Comparison of ENCODE assay signal across 14 cellular contexts in the genomic region with DNA sequence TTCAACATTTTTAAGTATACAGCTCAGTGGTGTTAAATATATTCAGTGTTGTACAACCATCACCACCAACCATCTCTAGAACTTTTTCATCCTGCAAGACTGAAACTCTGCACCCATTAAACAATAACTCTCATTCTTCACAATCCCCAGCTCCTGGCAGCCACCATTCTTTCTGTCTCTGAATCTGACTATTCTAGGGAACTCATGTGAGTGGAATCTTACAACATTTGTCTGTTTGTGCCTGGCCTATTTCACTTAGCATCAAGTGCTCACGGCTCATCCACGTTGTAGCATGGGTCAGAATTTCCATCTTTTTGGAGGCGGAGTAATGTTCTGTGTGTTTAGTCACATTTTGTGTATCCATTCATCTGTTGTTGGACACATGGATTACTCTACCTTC. TPM values are rescaled to one million over a fixed set of nuclear protein-coding genes. Genes with fewer than 3 reads are reported as not detected.
DNase-seq lines count a peak whose midpoint lies in the region; ATAC-seq and TF ChIP-seq lines count a peak whose summit lies in the region.
"Had no signal": no experiment of that assay in that cellular context is flagged by ENCODE, and none has a peak within 500 bp of the region (broad histone marks: within the 10 kb centered on the region; RNA-seq: fewer than 3 reads in every experiment).

No MANE protein-coding gene starts in this region.

- H2BK5ac ChIP-seq in mesenchymal stem cell (ENCODE audit: low read depth, low read length, poor library complexity, severe bottlenecking) = no peak overlapping the region

- TF ChIP-seq CTCF in GM20000 (IDR thresholded peaks at IDR 0.05; ENCODE audit: extremely low read depth, missing control alignments) (no peak), mesothelial cell of epicardium (IDR thresholded peaks at IDR 0.05; ENCODE audit: unreplicated experiment) (no peak)

- H3K27me3 Mint-ChIP-seq in activated T-cell treated with anti-CD3 and anti-CD28 coated beads, Interleukin-2, amount 50 U/mL, for 72 hours (ENCODE audit: low read depth) = no peaks in the 10 kb centered on the region
- no peaks in the 10 kb centered on the region for H3K27me3 Mint-ChIP-seq in mesothelial cell of epicardium (ENCODE audit: low read depth)
- H3K27me3 Mint-ChIP-seq: central memory CD8-positive, alpha-beta T cell had no signal

- no peak overlapping the region for H3K4ac ChIP-seq in mesenchymal stem cell (ENCODE audit: low read depth in 1 of 2, low read length in 2 of 2)

- no peak for DNase-seq in activated T-cell treated with anti-CD3 and anti-CD28 coated beads, Interleukin-2, amount 50 U/mL, for 72 hours
- no peak for DNase-seq in activated T-cell treated with anti-CD3 and anti-CD28 coated beads, Interleukin-2, amount 50 U/mL, for 1 hour
- peak; percentile 58 for DNase-seq in amniotic epithelial cell (ENCODE audit: low read depth)
- DNase-seq in mesenchymal stem cell = peak; percentile 74
- DNase-seq in central memory CD4-positive, alpha-beta T cell = no peak
- DNase-seq in GM20000 (ENCODE audit: low spot score) = no peak
- DNase-seq in mesothelial cell of epicardium (ENCODE audit: low spot score in 2 of 2, unreplicated experiment in 2 of 2) = no peak
- DNase-seq: activated naive CD4-positive, alpha-beta T cell; COR-L47; NCI-H1694 had no signal

- H3K18ac ChIP-seq in mesenchymal stem cell (ENCODE audit: low read depth in 1 of 2, low read length in 2 of 2) = no peak overlapping the region

- no peak overlapping the region for H3K14ac ChIP-seq in mesenchymal stem cell (ENCODE audit: low read length in 2 of 2)

- H3K9ac ChIP-seq in mesenchymal stem cell (ENCODE audit: low read length) = no peak overlapping the region

- no peaks in the 10 kb centered on the region for H3K9me3 Mint-ChIP-seq in activated T-cell treated with anti-CD3 and anti-CD28 coated beads, Interleukin-2, amount 50 U/mL, for 72 hours
- H3K9me3 Mint-ChIP-seq in mesothelial cell of epicardium = no peaks in the 10 kb centered on the region
- H3K9me3 Mint-ChIP-seq: central memory CD8-positive, alpha-beta T cell had no signal

- WGBS in mesenchymal stem cell = 77% methylated on average over 3 of the region's 3 CpGs

- H2BK12ac ChIP-seq in mesenchymal stem cell (ENCODE audit: low read length in 2 of 2) = no peak overlapping the region

- peaks cover 5 to 15% of the 10 kb centered on the region in 2 donors for H3K36me3 Mint-ChIP-seq in activated T-cell treated with anti-CD3 and anti-CD28 coated beads, Interleukin-2, amount 50 U/mL, for 72 hours (ENCODE audit: insufficient read depth in 2 of 2)
- H3K36me3 Mint-ChIP-seq in mesothelial cell of epicardium = peaks cover 3% of the 10 kb centered on the region

- no peak for ATAC-seq in activated T-cell treated with anti-CD3 and anti-CD28 coated beads, Interleukin-2, amount 50 U/mL, for 72 hours (replicated peaks in 1 of 2)

- no peaks in the 10 kb centered on the region for H3K9me3 ChIP-seq in mesenchymal stem cell (ENCODE audit: control insufficient read depth, low read length)
- H3K9me3 ChIP-seq: SJSA1 had no signal

- H3K23ac ChIP-seq in mesenchymal stem cell (ENCODE audit: low read length in 2 of 2) = no peak overlapping the region

- H2AK5ac ChIP-seq in mesenchymal stem cell (ENCODE audit: low read length, severe bottlenecking) = no peak overlapping the region

- H2BK15ac ChIP-seq in mesenchymal stem cell (ENCODE audit: low read depth, poor library complexity, severe bottlenecking) = no peak overlapping the region

- H3K36me3 ChIP-seq in mesenchymal stem cell (ENCODE audit: control insufficient read depth in 1 of 2, insufficient read depth in 2 of 2, low read depth in 1 of 2, low read length in 2 of 2) = peaks cover 7% of the 10 kb centered on the region in 2 experiments

- H4K91ac ChIP-seq in mesenchymal stem cell (ENCODE audit: low read length) = no peak overlapping the region

- no peak overlapping the region for H3K4me3 ChIP-seq in mesenchymal stem cell (ENCODE audit: insufficient read depth in 1 of 2, low read depth in 1 of 2, low read length in 2 of 2)
- H3K4me3 ChIP-seq: SJSA1, skin epidermis had no signal

- H3K27ac Mint-ChIP-seq in activated T-cell treated with anti-CD3 and anti-CD28 coated beads, Interleukin-2, amount 50 U/mL, for 72 hours = peak overlapping the region; percentile 52
- H3K27ac Mint-ChIP-seq in mesothelial cell of epicardium = no peak overlapping the region

- H3K4me1 Mint-ChIP-seq in activated T-cell treated with anti-CD3 and anti-CD28 coated beads, Interleukin-2, amount 50 U/mL, for 72 hours (ENCODE audit: low read depth) = peaks cover 52% of the 10 kb centered on the region
- H3K4me1 Mint-ChIP-seq in mesothelial cell of epicardium = peaks cover 34% of the 10 kb centered on the region

- no peak overlapping the region for H3K4me2 ChIP-seq in mesenchymal stem cell (ENCODE audit: low read length, poor library complexity, severe bottlenecking)

- H3K27me3 ChIP-seq in mesenchymal stem cell (ENCODE audit: control insufficient read depth in 1 of 2, insufficient read depth in 1 of 2, low read length in 2 of 2) = no peaks in the 10 kb centered on the region
- H3K27me3 ChIP-seq: SJSA1 had no signal

- H3K27ac ChIP-seq in mesenchymal stem cell (ENCODE audit: low read length, poor library complexity, severe bottlenecking) (no peak overlapping the region), temporal lobe (ENCODE audit: low read depth, low read length) (peak overlapping the region; percentile 79)
- H3K27ac ChIP-seq: SJSA1 had no signal

- no peak overlapping the region for H2AFZ ChIP-seq in mesenchymal stem cell (ENCODE audit: low read depth, low read length)

- H2BK120ac ChIP-seq in mesenchymal stem cell (ENCODE audit: low read depth, low read length) = no peak overlapping the region

- H4K8ac ChIP-seq in mesenchymal stem cell (ENCODE audit: low read length) = no peak overlapping the region

- no peak overlapping the region for H3K4me3 Mint-ChIP-seq in activated T-cell treated with anti-CD3 and anti-CD28 coated beads, Interleukin-2, amount 50 U/mL, for 72 hours
- no peak overlapping the region for H3K4me3 Mint-ChIP-seq in mesothelial cell of epicardium

- H3K79me1 ChIP-seq in mesenchymal stem cell (replicated peaks; ENCODE audit: low read length, poor library complexity, severe bottlenecking) = peaks cover 9% of the 10 kb centered on the region

- peaks cover 10% of the 10 kb centered on the region for H3K4me1 ChIP-seq in mesenchymal stem cell (ENCODE audit: control insufficient read depth, insufficient read depth, low read depth, low read length)

RNA-seq across cellular contexts. Expression of gene PFKFB3, which starts 40.8 kb away (rescaled TPM):
- 100 to 1,000 TPM; 120 to 153 TPM for total RNA-seq in activated T-cell treated with anti-CD3 and anti-CD28 coated beads, Interleukin-2, amount 50 U/mL, for 72 hours
- 14.6 TPM for polyA plus RNA-seq in mesenchymal stem cell (2013, experiment 1 of 2)
- 15.8 TPM for polyA plus RNA-seq in mesenchymal stem cell (2013, experiment 2 of 2)
- total RNA-seq in temporal lobe (20.9 TPM), mesothelial cell of epicardium (51.0 to 55.0 TPM (median 51.5 TPM) in 3 replicates)

Comparison
In these comparisons a context has a peak if more than half of its experiments do, and no peak if none do; other contexts are left out.
1. DNase-seq: peak in amniotic epithelial cell (single experiment) and mesenchymal stem cell (single experiment); none in activated T-cell treated with anti-CD3 and anti-CD28 coated beads, Interleukin-2, amount 50 U/mL, for 72 hours (0 of 2), activated T-cell treated with anti-CD3 and anti-CD28 coated beads, Interleukin-2, amount 50 U/mL, for 1 hour (single experiment), central memory CD4-positive, alpha-beta T cell (single experiment), GM20000 (single experiment) and mesothelial cell of epicardium (0 of 2).